1 cellular context compared by ENCODE assay signal in genomic region chr7:105389090-105389650, GRCh38.
A peak's percentile ranks its signal among the peaks of the same experiment; 100 is the strongest.
TF ChIP-seq lines count a peak whose summit lies in the region.

No MANE protein-coding gene starts in this region.

TF ChIP-seq in SK-N-SH treated with all-trans-retinoic acid at 6 μM for 48 hours, 23 proteins besides CTCF, POLR2A, EP300 and RAD21 (continued from another document):
- TF ChIP-seq GLIS3 (CRISPR knock-in tag; IDR thresholded peaks at IDR 0.05) (0 out of 2 replicates have a peak, but pooled peaks have one; percentile 61), ARNTL (CRISPR knock-in tag; IDR thresholded peaks at IDR 0.05; ENCODE audit: borderline replicate concordance, low read depth) (no peak), TOX (CRISPR knock-in tag; IDR thresholded peaks at IDR 0.05; ENCODE audit: borderline replicate concordance) (no peak), ZFP3 (CRISPR knock-in tag; IDR thresholded peaks at IDR 0.05) (peak; percentile 98)
